Comparison of ENCODE assay signal across 21 cellular contexts in the genomic region with DNA sequence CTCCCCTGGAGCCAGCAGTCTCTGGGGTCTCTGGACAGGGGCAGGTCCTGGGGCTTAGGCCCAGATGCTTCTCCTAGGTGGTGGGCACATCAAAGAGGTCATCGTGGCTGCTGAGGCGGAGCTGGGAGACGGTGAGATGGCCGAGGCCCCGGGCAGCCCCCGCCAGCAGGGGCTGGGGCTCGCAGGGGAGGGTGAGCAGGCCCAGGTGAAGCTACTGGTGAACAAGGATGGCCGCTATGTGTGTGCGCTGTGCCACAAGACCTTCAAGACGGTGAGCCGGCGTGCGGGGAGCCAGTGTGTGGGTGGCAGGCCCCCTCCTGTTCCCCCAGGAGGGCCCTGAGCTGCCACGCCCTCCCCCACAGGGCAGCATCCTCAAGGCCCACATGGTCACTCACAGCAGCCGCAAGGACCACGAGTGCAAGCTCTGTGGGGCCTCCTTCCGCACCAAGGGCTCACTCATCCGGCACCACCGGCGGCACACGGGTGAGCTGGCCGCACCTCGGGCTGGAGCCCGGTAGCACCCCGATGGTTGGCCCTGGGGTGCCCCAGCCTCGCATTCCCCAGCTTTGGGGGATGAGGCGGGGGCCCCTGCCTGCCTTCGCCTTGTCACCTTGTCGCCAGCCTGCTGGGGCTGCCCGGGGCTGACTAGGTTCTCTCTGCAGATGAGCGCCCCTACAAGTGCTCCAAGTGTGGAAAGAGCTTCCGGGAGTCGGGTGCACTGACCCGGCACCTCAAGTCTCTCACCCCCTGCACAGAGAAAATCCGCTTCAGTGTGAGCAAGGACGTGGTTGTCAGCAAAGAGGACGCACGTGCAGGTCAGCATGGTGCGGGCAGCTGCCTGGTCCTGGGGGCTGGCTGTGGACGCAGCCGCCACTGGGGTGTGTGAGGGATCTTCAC. TPM values are rescaled to one million over a fixed set of nuclear protein-coding genes. Genes with fewer than 3 reads are reported as not detected.
DNase-seq lines count a peak whose midpoint lies in the region; ATAC-seq, FAIRE-seq and TF ChIP-seq lines count a peak whose summit lies in the region.
"Had no signal": no experiment of that assay in that cellular context is flagged by ENCODE, and none has a peak within 500 bp of the region (broad histone marks: within the 10 kb centered on the region; RNA-seq: fewer than 3 reads in every experiment).

No MANE protein-coding gene starts in this region.

- TF ChIP-seq POLR2A in K562 (conservative IDR thresholded peaks at IDR 0.05) (0 out of 2 replicates have a peak, but pooled peaks have one; percentile 24), right lobe of liver (IDR thresholded peaks at IDR 0.05) (no peak), spleen (IDR thresholded peaks at IDR 0.05) (no peak)

- H3K27ac ChIP-seq in K562 (ENCODE audit: extremely low read depth, low read depth, low read length) (no peak overlapping the region), right lobe of liver (no peak overlapping the region), spleen (no peak overlapping the region)

- no peaks in the 10 kb centered on the region for H3K9me1 ChIP-seq in K562 (ENCODE audit: control insufficient read depth, insufficient read depth, low read length)

- 92% methylated on average over 33 of the region's 41 CpGs for WGBS in K562 (ENCODE audit: insufficient coverage, low coverage, missing lambda C conversion rate)
- whole genome bisulfite sequencing in right lobe of liver (ENCODE audit: insufficient coverage, low coverage, low lambda C conversion rate, missing lambda C conversion rate) = no CpG with 5 or more reads among the region's 41 CpGs
- WGBS in spleen, 5 donors = 90 to 96% (median 94%) methylated on average over 18 to 41 of the region's 41 CpGs

- no peak for TF ChIP-seq EP300 in K562 (IDR thresholded peaks at IDR 0.05; ENCODE audit: low read length)

- H3K9me3 ChIP-seq in K562 (replicated peaks; ENCODE audit: control insufficient read depth, insufficient read depth, low read depth, low read length) (no peaks in the 10 kb centered on the region), right lobe of liver (no peaks in the 10 kb centered on the region), spleen (no peaks in the 10 kb centered on the region)
- H3K9me3 ChIP-seq: BE2C had no signal

- TF ChIP-seq RAD21 in K562 (CRISPR knock-in tag; conservative IDR thresholded peaks at IDR 0.05 in 1 of 2, IDR thresholded peaks at IDR 0.05 in 1 of 2) = no peak

- peaks cover 0 to 60% of the 10 kb centered on the region in 2 experiments; a peak in 2 of 5 replicates for H3K4me1 ChIP-seq in K562 (replicated peaks in 1 of 2; ENCODE audit: control insufficient read depth in 2 of 2, insufficient read depth in 2 of 2, low read length in 2 of 2)
- peaks cover 0 to 13% (median 0%) of the 10 kb centered on the region in 4 donors for H3K4me1 ChIP-seq in right lobe of liver
- H3K4me1 ChIP-seq in spleen = peaks cover 11 to 57% (median 37%) of the 10 kb centered on the region in 6 donors
- H3K4me1 ChIP-seq: BE2C had no signal

- CTCF ChIA-PET in K562 (lab: Yijun Ruan, JAX; ENCODE audit: low intra/inter-chr PET ratio) = no interaction called here

- peaks cover 14% of the 10 kb centered on the region for H3K79me2 ChIP-seq in K562 (ENCODE audit: control insufficient read depth, insufficient read depth, low read length)

- DNase-seq in K562 (ENCODE audit: extremely low read depth in 1 of 4, low spot score in 3 of 4) (no peak), right lobe of liver (peak in 2 of 3 donors; percentile 18 to 49), spleen (peak; percentile 66), T-helper 9 cell (no peak)
- DNase-seq in stimulated activated CD4-positive, alpha-beta T cell treated with anti-CD3 and anti-CD28 coated beads, Interleukin-12 subunit alpha, Interleukin-12 subunit beta, amount 100 ng/mL, for 4 hours = no peak
- no peak for DNase-seq in stimulated activated naive CD8-positive, alpha-beta T cell treated with anti-CD3 and anti-CD28 coated beads, Interleukin-15, Interleukin-2, amounts not matched to agents 100 U/mL and 50 U/mL, for 24 hours
- DNase-seq: ACHN; BE2C; CD4-positive, CD25-positive, alpha-beta regulatory T cell; CD8-positive, alpha-beta memory T cell; COR-L47; DMS 273 treated with DMSO at 0.1 percent for 48 hours; DMS53; DND-41; EL; HCEC 1CT; HFFc6 had no signal

- H4K20me1 ChIP-seq in K562 (replicated peaks; ENCODE audit: control insufficient read depth, insufficient read depth, low read length) = no peaks in the 10 kb centered on the region

- in situ Hi-C loops in K562 (cut with MboI) = no loop called here

- peak overlapping the region in 1 of 2 experiments; percentile 35; a peak in 1 of 4 replicates for H3K9ac ChIP-seq in K562 (ENCODE audit: insufficient read depth in 1 of 2, low read depth in 2 of 2, low read length in 2 of 2)

- no peak for FAIRE-seq in K562 (lab: Jason Lieb, UNC)
- FAIRE-seq: A204.1, G401.6, H54 had no signal

- H3K27me3 ChIP-seq in K562 (ENCODE audit: control insufficient read depth in 2 of 2, insufficient read depth in 2 of 2, low read length in 2 of 2) = no peaks in the 10 kb centered on the region
- no peaks in the 10 kb centered on the region for H3K27me3 ChIP-seq in right lobe of liver
- peaks cover 0 to 43% (median 18%) of the 10 kb centered on the region in 7 donors for H3K27me3 ChIP-seq in spleen (replicated peaks in 1 of 7)
- H3K27me3 ChIP-seq: BE2C had no signal

- POLR2A ChIA-PET in K562 (lab: Yijun Ruan, JAX) = interaction anchor here (0.5 to 3.7 kb wide), 8 partner anchors 9 to 405 kb away, joined by 3 to 29 read pairs (median 3); a partner anchor contains a TSS

- H2AFZ ChIP-seq in K562 (ENCODE audit: low read depth, low read length) = no peak overlapping the region
- H2AFZ ChIP-seq: GM23338 had no signal

- no peak overlapping the region for H3K4me2 ChIP-seq in K562 (ENCODE audit: insufficient read depth, low read length)
- H3K4me2 ChIP-seq: GM23338 had no signal

- TF ChIP-seq CTCF in K562 (IDR thresholded peaks at IDR 0.05 in 2 of 3, conservative IDR thresholded peaks at IDR 0.05 in 1 of 3; ENCODE audit: insufficient read depth in 2 of 3, low read depth in 1 of 3, low read length in 3 of 3) (no peak), right lobe of liver (IDR thresholded peaks at IDR 0.05) (no peak), spleen (IDR thresholded peaks at IDR 0.05 in 8 of 11, conservative IDR thresholded peaks at IDR 0.05 in 3 of 11) (no peak)

- ATAC-seq in K562 (no peak), right lobe of liver (no peak)
- ATAC-seq in stimulated activated naive CD8-positive, alpha-beta T cell treated with anti-CD3 and anti-CD28 coated beads, Interleukin-15, Interleukin-2, amounts not matched to agents 100 U/mL and 50 U/mL, for 24 hours = no peak
- ATAC-seq: GM23338 had no signal

- H3K4me3 ChIP-seq in K562 (no peak overlapping the region), right lobe of liver (no peak overlapping the region), spleen (no peak overlapping the region)
- H3K4me3 ChIP-seq: GM23338 had no signal

- H3K36me3 ChIP-seq in K562 (ENCODE audit: control insufficient read depth, insufficient read depth, low read length) = peaks cover 84% of the 10 kb centered on the region; the same call in 2 of the 3 replicates
- peaks cover 0 to 57% (median 17%) of the 10 kb centered on the region in 4 donors for H3K36me3 ChIP-seq in right lobe of liver
- peaks cover 19 to 100% (median 80%) of the 10 kb centered on the region in 6 donors for H3K36me3 ChIP-seq in spleen

- intact Hi-C loops in K562 (cut with micrococcal nuclease) = no loop called here
- intact Hi-C loops in right lobe of liver (cut with DNase I) = no loop called here
- intact Hi-C loops in spleen (cut with DNase I; ENCODE audit: low total_unique reads) = no loop called here

- no TSS peak for BruUV-seq in K562 (replicated peaks; lab: Mats Ljungman, UMichigan)

RNA-seq across cellular contexts. Expression of a gene that starts 3.9 kb away (rescaled TPM):
- 8.6 and 40.6 TPM in 2 replicates for total RNA-seq in K562 (2011; cell fraction: chromatin; rRNA removed; ENCODE audit: low replicate concordance)
- 34.9 and 37.8 TPM in 2 replicates for total RNA-seq in K562 (2011; cell fraction: nucleolus; rRNA removed)
- total RNA-seq in K562 (2011; cell fraction: nucleoplasm; rRNA removed) = 12.8 and 15.3 TPM in 2 replicates
- total RNA-seq in K562 (2014; rRNA removed) = 2.2 and 2.6 TPM in 2 replicates
- 0.11 TPM in 1 of 2 replicates, not detected in the other for total RNA-seq in K562 (2014; rRNA removed; fragmentation: Illumina TruSeq; extraction: Trizol)
- total RNA-seq in K562 (2015; rRNA removed; fragmentation: Illumina TruSeq; extraction: Trizol) = 1.9 and 2.1 TPM in 2 replicates
- total RNA-seq in K562 (2021) = 2.7 and 4.1 TPM in 2 replicates
- 1.6 and 4.6 TPM in 2 replicates for polyA plus RNA-seq in K562 (2011; rRNA removed)
- 2.3 and 6.0 TPM in 2 replicates for polyA plus RNA-seq in K562 (2011; cell fraction: cytosol; rRNA removed)
- polyA plus RNA-seq in K562 (2011; cell fraction: nucleus; rRNA removed) = 47.3 and 57.1 TPM in 2 replicates
- polyA plus RNA-seq in K562 (2012) = 2.7 and 5.3 TPM in 2 replicates
- polyA plus RNA-seq in K562 (2014; fragmentation: Illumina TruSeq; extraction: Trizol) = 0.25 and 0.83 TPM in 2 replicates
- under 1 TPM in 1 of 2 experiments, not detected in 1; 0.08 TPM for polyA plus RNA-seq in K562 (2014; fragmentation: Nextera tagmentation; extraction: Ambion mirVana)
- polyA plus RNA-seq in K562 (2014; rRNA removed) = 2.5 and 3.1 TPM in 2 replicates
- 0.11 and 0.45 TPM in 2 replicates for polyA minus RNA-seq in K562 (2011; rRNA and poly(A)+ RNA removed)
- 0.38 and 1.8 TPM in 2 replicates for polyA minus RNA-seq in K562 (2011; cell fraction: cytosol; rRNA and poly(A)+ RNA removed)
- polyA minus RNA-seq in K562 (2011; cell fraction: nucleus; rRNA and poly(A)+ RNA removed) = 5.1 and 6.1 TPM in 2 replicates
- total RNA-seq in right lobe of liver = 1 to 10 TPM in 1 of 6 experiments, under 1 TPM in 4, not detected in 1; 0.31 to 1.1 (median 0.40) TPM
- total RNA-seq in spleen = 1 to 10 TPM in 4 of 7 donors, under 1 TPM in 3; 0.72 to 1.7 (median 1.3) TPM
- polyA plus RNA-seq in spleen = 1 to 10 TPM in 2 of 3 donors, under 1 TPM in 1; 0.59 to 2.2 (median 1.2) TPM
- total RNA-seq: GM23338 had no signal
- polyA plus RNA-seq: CD4-positive, CD25-positive, alpha-beta regulatory T cell; CD8-positive, alpha-beta memory T cell had no signal

RNA-seq across cellular contexts. Expression of a gene that starts 9.0 kb away (rescaled TPM):
- total RNA-seq in K562 (2011; cell fraction: chromatin; rRNA removed; ENCODE audit: low replicate concordance) = 59.2 and 250 TPM in 2 replicates
- 208 and 236 TPM in 2 replicates for total RNA-seq in K562 (2011; cell fraction: nucleolus; rRNA removed)
- 68.1 and 94.3 TPM in 2 replicates for total RNA-seq in K562 (2011; cell fraction: nucleoplasm; rRNA removed)
- total RNA-seq in K562 (2014; rRNA removed) = 94.9 and 97.1 TPM in 2 replicates
- 3.7 and 5.5 TPM in 2 replicates for total RNA-seq in K562 (2014; rRNA removed; fragmentation: Illumina TruSeq; extraction: Trizol)
- 33.1 and 37.3 TPM in 2 replicates for total RNA-seq in K562 (2015; rRNA removed; fragmentation: Illumina TruSeq; extraction: Trizol)
- total RNA-seq in K562 (2021) = 53.2 and 63.2 TPM in 2 replicates
- polyA plus RNA-seq in K562 (2011; rRNA removed) = 20.4 and 32.0 TPM in 2 replicates
- 27.5 and 65.2 TPM in 2 replicates for polyA plus RNA-seq in K562 (2011; cell fraction: cytosol; rRNA removed)
- 215 and 329 TPM in 2 replicates for polyA plus RNA-seq in K562 (2011; cell fraction: nucleus; rRNA removed)
- 34.9 and 35.9 TPM in 2 replicates for polyA plus RNA-seq in K562 (2012)
- polyA plus RNA-seq in K562 (2014; fragmentation: Illumina TruSeq; extraction: Trizol) = 5.6 and 23.2 TPM in 2 replicates
- under 1 TPM; 0.48 to 0.96 TPM for polyA plus RNA-seq in K562 (2014; fragmentation: Nextera tagmentation; extraction: Ambion mirVana)
- polyA plus RNA-seq in K562 (2014; rRNA removed) = 58.7 and 62.7 TPM in 2 replicates
- 5.5 and 8.4 TPM in 2 replicates for polyA minus RNA-seq in K562 (2011; rRNA and poly(A)+ RNA removed)
- polyA minus RNA-seq in K562 (2011; cell fraction: cytosol; rRNA and poly(A)+ RNA removed) = 30.6 and 30.9 TPM in 2 replicates
- polyA minus RNA-seq in K562 (2011; cell fraction: nucleus; rRNA and poly(A)+ RNA removed) = 67.1 and 68.3 TPM in 2 replicates
- total RNA-seq in right lobe of liver = 10 to 100 TPM in 4 of 6 experiments, 1 to 10 TPM in 2; 8.9 to 11.3 (median 10.4) TPM
- total RNA-seq in spleen = 10 to 100 TPM; 22.7 to 41.4 (median 26.7) TPM
- polyA plus RNA-seq in spleen = 10 to 100 TPM; 20.8 to 41.0 (median 38.4) TPM

RNA-seq across cellular contexts. Expression of a gene that starts 17.7 kb away (rescaled TPM):
- 31.1 and 74.2 TPM in 2 replicates for total RNA-seq in K562 (2011; cell fraction: chromatin; rRNA removed; ENCODE audit: low replicate concordance)
- total RNA-seq in K562 (2011; cell fraction: nucleolus; rRNA removed) = 69.6 and 75.5 TPM in 2 replicates
- 40.6 and 42.6 TPM in 2 replicates for total RNA-seq in K562 (2011; cell fraction: nucleoplasm; rRNA removed)
- total RNA-seq in K562 (2014; rRNA removed) (57.6 and 70.2 TPM in 2 replicates), K562 (2014; rRNA removed; fragmentation: Illumina TruSeq; extraction: Trizol) (8.5 and 11.4 TPM in 2 replicates), K562 (2015; rRNA removed; fragmentation: Illumina TruSeq; extraction: Trizol) (24.1 and 26.5 TPM in 2 replicates), K562 (2021) (44.9 and 49.6 TPM in 2 replicates), right lobe of liver (10 to 100 TPM in 1 of 6 experiments, 1 to 10 TPM in 5; 3.8 to 14.2 (median 6.9) TPM), spleen (10 to 100 TPM in 6 of 7 donors, 1 to 10 TPM in 1; 9.4 to 20.2 (median 14.1) TPM)
- polyA plus RNA-seq in K562 (2011; rRNA removed) (19.6 and 27.9 TPM in 2 replicates), K562 (2014; fragmentation: Illumina TruSeq; extraction: Trizol) (14.2 and 20.7 TPM in 2 replicates), K562 (2014; fragmentation: Nextera tagmentation; extraction: Ambion mirVana) (1 to 10 TPM; 1.1 to 3.0 TPM), K562 (2014; rRNA removed) (54.0 and 55.6 TPM in 2 replicates), spleen (10 to 100 TPM in 2 of 3 donors, 1 to 10 TPM in 1; 9.3 to 16.6 (median 12.4) TPM)
- polyA plus RNA-seq in K562 (2011; cell fraction: cytosol; rRNA removed) = 27.6 and 84.2 TPM in 2 replicates
- polyA plus RNA-seq in K562 (2011; cell fraction: nucleus; rRNA removed) = 92.6 and 123 TPM in 2 replicates
- 33.7 and 34.1 TPM in 2 replicates for polyA plus RNA-seq in K562 (2012)
- polyA minus RNA-seq in K562 (2011; rRNA and poly(A)+ RNA removed) = 7.3 and 7.4 TPM in 2 replicates
- 13.6 and 18.7 TPM in 2 replicates for polyA minus RNA-seq in K562 (2011; cell fraction: cytosol; rRNA and poly(A)+ RNA removed)
- 29.8 and 32.1 TPM in 2 replicates for polyA minus RNA-seq in K562 (2011; cell fraction: nucleus; rRNA and poly(A)+ RNA removed)

RNA-seq across cellular contexts. Expression of a gene that starts 19.0 kb away (rescaled TPM):
- total RNA-seq in K562 (2011; cell fraction: chromatin; rRNA removed; ENCODE audit: low replicate concordance) = 82.7 and 201 TPM in 2 replicates
- total RNA-seq in K562 (2011; cell fraction: nucleolus; rRNA removed) = 140 and 148 TPM in 2 replicates
- total RNA-seq in K562 (2011; cell fraction: nucleoplasm; rRNA removed) = 85.4 and 93.3 TPM in 2 replicates
- total RNA-seq in K562 (2014; rRNA removed) (175 and 241 TPM in 2 replicates), K562 (2014; rRNA removed; fragmentation: Illumina TruSeq; extraction: Trizol) (21.4 and 22.6 TPM in 2 replicates), K562 (2015; rRNA removed; fragmentation: Illumina TruSeq; extraction: Trizol) (54.0 and 55.0 TPM in 2 replicates), K562 (2021) (172 and 181 TPM in 2 replicates), right lobe of liver (100 to 1,000 TPM in 2 of 6 experiments, 10 to 100 TPM in 4; 68.1 to 150 (median 85.5) TPM), spleen (10 to 100 TPM; 20.6 to 35.2 (median 29.0) TPM)
- polyA plus RNA-seq in K562 (2011; rRNA removed) (70.5 and 106 TPM in 2 replicates), K562 (2014; fragmentation: Illumina TruSeq; extraction: Trizol) (32.0 and 72.2 TPM in 2 replicates), K562 (2014; fragmentation: Nextera tagmentation; extraction: Ambion mirVana) (1 to 10 TPM; 4.7 to 7.6 TPM), K562 (2014; rRNA removed) (189 and 199 TPM in 2 replicates), spleen (10 to 100 TPM; 42.0 to 54.8 (median 51.6) TPM)
- 147 and 284 TPM in 2 replicates for polyA plus RNA-seq in K562 (2011; cell fraction: cytosol; rRNA removed)
- polyA plus RNA-seq in K562 (2011; cell fraction: nucleus; rRNA removed) = 105 and 118 TPM in 2 replicates
- polyA plus RNA-seq in K562 (2012) = 136 and 268 TPM in 2 replicates
- polyA minus RNA-seq in K562 (2011; rRNA and poly(A)+ RNA removed) = 14.3 and 21.6 TPM in 2 replicates
- polyA minus RNA-seq in K562 (2011; cell fraction: cytosol; rRNA and poly(A)+ RNA removed) = 51.2 and 72.4 TPM in 2 replicates
- polyA minus RNA-seq in K562 (2011; cell fraction: nucleus; rRNA and poly(A)+ RNA removed) = 26.7 and 36.3 TPM in 2 replicates

RNA-seq across cellular contexts. Expression of a gene that starts 21.7 kb away (rescaled TPM):
- 10.6 and 42.5 TPM in 2 replicates for total RNA-seq in K562 (2011; cell fraction: chromatin; rRNA removed; ENCODE audit: low replicate concordance)
- 29.7 and 34.7 TPM in 2 replicates for total RNA-seq in K562 (2011; cell fraction: nucleolus; rRNA removed)
- 10.8 and 18.8 TPM in 2 replicates for total RNA-seq in K562 (2011; cell fraction: nucleoplasm; rRNA removed)
- total RNA-seq in K562 (2014; rRNA removed) (2.9 and 3.5 TPM in 2 replicates), K562 (2014; rRNA removed; fragmentation: Illumina TruSeq; extraction: Trizol) (0.32 and 0.40 TPM in 2 replicates), K562 (2015; rRNA removed; fragmentation: Illumina TruSeq; extraction: Trizol) (3.4 and 4.1 TPM in 2 replicates), K562 (2021) (2.0 and 4.0 TPM in 2 replicates), right lobe of liver (1 to 10 TPM in 4 of 6 experiments, under 1 TPM in 2; 0.74 to 3.7 (median 2.0) TPM), spleen (10 to 100 TPM in 2 of 7 donors, 1 to 10 TPM in 5; 3.5 to 12.8 (median 8.6) TPM)
- polyA plus RNA-seq in K562 (2011; rRNA removed) (1.8 and 3.2 TPM in 2 replicates), K562 (2014; fragmentation: Illumina TruSeq; extraction: Trizol) (0.49 and 3.8 TPM in 2 replicates), K562 (2014; fragmentation: Nextera tagmentation; extraction: Ambion mirVana) (under 1 TPM in 1 of 2 experiments, not detected in 1; 0.24 TPM), K562 (2014; rRNA removed) (5.1 and 15.1 TPM in 2 replicates), spleen (10 to 100 TPM; 18.2 to 40.2 (median 18.9) TPM)
- 2.8 and 13.2 TPM in 2 replicates for polyA plus RNA-seq in K562 (2011; cell fraction: cytosol; rRNA removed)
- 33.5 and 71.7 TPM in 2 replicates for polyA plus RNA-seq in K562 (2011; cell fraction: nucleus; rRNA removed)
- polyA plus RNA-seq in K562 (2012) = 5.8 and 14.0 TPM in 2 replicates
- 0.28 and 0.54 TPM in 2 replicates for polyA minus RNA-seq in K562 (2011; rRNA and poly(A)+ RNA removed)
- polyA minus RNA-seq in K562 (2011; cell fraction: cytosol; rRNA and poly(A)+ RNA removed) = 0.57 TPM in 1 of 2 replicates, not detected in the other
- polyA minus RNA-seq in K562 (2011; cell fraction: nucleus; rRNA and poly(A)+ RNA removed) = 3.4 and 6.9 TPM in 2 replicates

Comparison
In these comparisons a context has a peak if more than half of its experiments do, and no peak if none do; other contexts are left out.
1. DNase-seq: peak in right lobe of liver (2 of 3) and spleen (single experiment); none in K562 (0 of 4), stimulated activated CD4-positive, alpha-beta T cell treated with anti-CD3 and anti-CD28 coated beads, Interleukin-12 subunit alpha, Interleukin-12 subunit beta, amount 100 ng/mL, for 4 hours (single experiment), stimulated activated naive CD8-positive, alpha-beta T cell treated with anti-CD3 and anti-CD28 coated beads, Interleukin-15, Interleukin-2, amounts not matched to agents 100 U/mL and 50 U/mL, for 24 hours (single experiment) and T-helper 9 cell (single experiment).